ENCODE assay signal across 35 cellular contexts in genomic region chr12:87928046-87928445, GRCh38.
"Had no signal": no experiment of that assay in that cellular context is flagged by ENCODE, and none has a peak within 500 bp of the region (broad histone marks: within the 10 kb centered on the region; RNA-seq: fewer than 3 reads in every experiment).

No MANE protein-coding gene starts in this region.

- H3K9me3 ChIP-seq: adrenal gland, body of pancreas had no signal

- H3K27ac ChIP-seq: adrenal gland, body of pancreas, cardiac muscle cell, VCaP had no signal

- H3K27ac Mint-ChIP-seq: activated B cell treated with CpG ODN at 0.5 μM for 24 hours; activated CD4-positive, alpha-beta memory T cell treated with anti-CD3 and anti-CD28 coated beads for 36 hours; activated CD4-positive, alpha-beta T cell treated with anti-CD3 and anti-CD28 coated beads, Interleukin-2, amount 10 ng/mL, durations not matched to agents 24 days and 14 days; activated CD8-positive, alpha-beta T cell treated with anti-CD3 and anti-CD28 coated beads for 36 hours; activated naive CD4-positive, alpha-beta T cell treated with anti-CD3 and anti-CD28 coated beads for 36 hours; activated naive CD4-positive, alpha-beta T cell treated with anti-CD3 and anti-CD28 coated beads, Interleukin-2, amount 50 U/mL, for 72 hours; activated naive CD8-positive, alpha-beta T cell treated with anti-CD3 and anti-CD28 coated beads for 36 hours; activated T-cell treated with anti-CD3 and anti-CD28 coated beads, Interleukin-2, amount 50 U/mL, for 72 hours; activated T-helper 1 cell treated with anti-CD3 and anti-CD28 coated beads, Interleukin-12 subunit alpha, Interleukin-12 subunit beta, Interleukin-2, Interleukin-4 antibody, amounts not matched to agents 30 ng/mL and 10 ng/mL and 1 ng/mL, durations not matched to agents 14 hours and 24 hours and 36 hours; activated T-helper 17 cell treated with anti-CD3 and anti-CD28 coated beads, Interleukin-2, amount 50 U/mL, for 72 hours; T-helper 1 cell treated with Interleukin-12 subunit alpha and Interleukin-12 subunit beta and Interleukin-4 antibody, amounts not matched to agents 30 μg/mL and 1 μg/mL, for 36 hours; T-helper 2 cell treated with Interferon-gamma antibody and Interleukin-4, amounts not matched to agents 5 μg/mL and 100 μg/mL, for 36 hours had no signal

- H3K4me3 ChIP-seq: adrenal gland, body of pancreas, cardiac muscle cell had no signal

- H3K4me1 ChIP-seq: adrenal gland, body of pancreas had no signal

- H3K27me3 ChIP-seq: adrenal gland, body of pancreas, cardiac muscle cell had no signal

- ATAC-seq: activated CD8-positive, alpha-beta T cell treated with anti-CD3 and anti-CD28 coated beads for 36 hours; activated naive CD4-positive, alpha-beta T cell treated with anti-CD3 and anti-CD28 coated beads, Interleukin-2, amount 50 U/mL, for 72 hours; activated T-cell treated with anti-CD3 and anti-CD28 coated beads, Interleukin-2, amount 50 U/mL, for 4 hours; activated T-cell treated with anti-CD3 and anti-CD28 coated beads, Interleukin-2, amount 50 U/mL, for 72 hours; activated T-helper 17 cell treated with anti-CD3 and anti-CD28 coated beads, Interleukin-2, amount 50 U/mL, for 72 hours; body of pancreas had no signal

- DNase-seq: activated B cell treated with CpG ODN at 0.5 μM for 24 hours; activated CD4-positive, alpha-beta memory T cell treated with anti-CD3 and anti-CD28 coated beads for 36 hours; activated CD4-positive, alpha-beta T cell treated with anti-CD3 and anti-CD28 coated beads for 4 hours; activated CD4-positive, alpha-beta T cell treated with anti-CD3 and anti-CD28 coated beads, Interleukin-2, amount 10 ng/mL, durations not matched to agents 24 days and 14 days; activated CD4-positive, alpha-beta T cell treated with anti-CD3 and anti-CD28 coated beads, Interleukin-2, amount 50 U/mL, for 1 hour; activated CD4-positive, alpha-beta T cell treated with anti-CD3 and anti-CD28 coated beads, Interleukin-2, amount 50 U/mL, for 4 hours; activated CD4-positive, CD25-positive, alpha-beta regulatory T cell treated with anti-CD3 and anti-CD28 coated beads, Interleukin-2, amount 50 U/mL, for 72 hours; activated CD8-positive, alpha-beta memory T cell treated with anti-CD3 and anti-CD28 coated beads, Interleukin-2, amount 50 U/mL, for 4 hours; activated CD8-positive, alpha-beta T cell treated with anti-CD3 and anti-CD28 coated beads for 36 hours; activated effector memory CD4-positive, alpha-beta T cell treated with anti-CD3 and anti-CD28 coated beads, Interleukin-2, amount 50 U/mL, for 16 hours; activated gamma-delta T cell treated with Interleukin-2 at 50 U/mL for 16 hours; activated naive CD4-positive, alpha-beta T cell; activated naive CD4-positive, alpha-beta T cell treated with anti-CD3 and anti-CD28 coated beads for 36 hours; activated naive CD4-positive, alpha-beta T cell treated with anti-CD3 and anti-CD28 coated beads, Interleukin-2, amount 50 U/mL, for 16 hours; activated naive CD8-positive, alpha-beta T cell treated with anti-CD3 and anti-CD28 coated beads for 36 hours; activated T-cell treated with anti-CD3 and anti-CD28 coated beads for 4 hours; activated T-cell treated with anti-CD3 and anti-CD28 coated beads, Interleukin-2, amount 50 U/mL, for 1 hour; activated T-cell treated with anti-CD3 and anti-CD28 coated beads, Interleukin-2, amount 50 U/mL, for 4 hours; activated T-cell treated with anti-CD3 and anti-CD28 coated beads, Interleukin-2, amount 50 U/mL, for 72 hours; adrenal gland; amniotic stem cell; aorta; body of pancreas; caudate nucleus; T-helper 1 cell; T-helper 2 cell; T-helper 9 cell had no signal

- H3K36me3 Mint-ChIP-seq: activated CD4-positive, alpha-beta memory T cell treated with anti-CD3 and anti-CD28 coated beads for 36 hours; activated naive CD4-positive, alpha-beta T cell treated with anti-CD3 and anti-CD28 coated beads, Interleukin-2, amount 50 U/mL, for 72 hours; activated naive CD8-positive, alpha-beta T cell treated with anti-CD3 and anti-CD28 coated beads for 36 hours had no signal

- H3K4me3 Mint-ChIP-seq: activated B cell treated with CpG ODN at 0.5 μM for 24 hours; activated CD4-positive, alpha-beta memory T cell treated with anti-CD3 and anti-CD28 coated beads for 36 hours; activated CD4-positive, alpha-beta T cell treated with anti-CD3 and anti-CD28 coated beads, Interleukin-2, amount 10 ng/mL, durations not matched to agents 24 days and 14 days; activated CD8-positive, alpha-beta T cell treated with anti-CD3 and anti-CD28 coated beads for 36 hours; activated naive CD4-positive, alpha-beta T cell treated with anti-CD3 and anti-CD28 coated beads for 36 hours; activated naive CD8-positive, alpha-beta T cell treated with anti-CD3 and anti-CD28 coated beads for 36 hours; activated T-cell treated with anti-CD3 and anti-CD28 coated beads, Interleukin-2, amount 50 U/mL, for 4 hours; activated T-cell treated with anti-CD3 and anti-CD28 coated beads, Interleukin-2, amount 50 U/mL, for 72 hours; activated T-helper 1 cell treated with anti-CD3 and anti-CD28 coated beads, Interleukin-12 subunit alpha, Interleukin-12 subunit beta, Interleukin-2, Interleukin-4 antibody, amounts not matched to agents 30 ng/mL and 10 ng/mL and 1 ng/mL, durations not matched to agents 14 hours and 24 hours and 36 hours; activated T-helper 17 cell treated with anti-CD3 and anti-CD28 coated beads, Interleukin-2, amount 50 U/mL, for 72 hours; central memory CD8-positive, alpha-beta T cell; T-helper 1 cell treated with Interleukin-12 subunit alpha and Interleukin-12 subunit beta and Interleukin-4 antibody, amounts not matched to agents 30 μg/mL and 1 μg/mL, for 36 hours; T-helper 2 cell treated with Interferon-gamma antibody and Interleukin-4, amounts not matched to agents 5 μg/mL and 100 μg/mL, for 36 hours had no signal

- H3K9me3 Mint-ChIP-seq: activated B cell treated with CpG ODN at 0.5 μM for 24 hours; activated CD4-positive, alpha-beta memory T cell treated with anti-CD3 and anti-CD28 coated beads for 36 hours; activated CD4-positive, alpha-beta T cell treated with anti-CD3 and anti-CD28 coated beads, Interleukin-2, amount 10 ng/mL, durations not matched to agents 24 days and 14 days; activated CD8-positive, alpha-beta T cell treated with anti-CD3 and anti-CD28 coated beads for 36 hours; activated naive CD4-positive, alpha-beta T cell treated with anti-CD3 and anti-CD28 coated beads for 36 hours; activated naive CD8-positive, alpha-beta T cell treated with anti-CD3 and anti-CD28 coated beads for 36 hours; activated T-cell treated with anti-CD3 and anti-CD28 coated beads, Interleukin-2, amount 50 U/mL, for 4 hours; activated T-cell treated with anti-CD3 and anti-CD28 coated beads, Interleukin-2, amount 50 U/mL, for 72 hours; activated T-helper 1 cell treated with anti-CD3 and anti-CD28 coated beads, Interleukin-12 subunit alpha, Interleukin-12 subunit beta, Interleukin-2, Interleukin-4 antibody, amounts not matched to agents 30 ng/mL and 10 ng/mL and 1 ng/mL, durations not matched to agents 14 hours and 24 hours and 36 hours; activated T-helper 17 cell treated with anti-CD3 and anti-CD28 coated beads, Interleukin-2, amount 50 U/mL, for 72 hours; T-helper 1 cell treated with Interleukin-12 subunit alpha and Interleukin-12 subunit beta and Interleukin-4 antibody, amounts not matched to agents 30 μg/mL and 1 μg/mL, for 36 hours; T-helper 2 cell treated with Interferon-gamma antibody and Interleukin-4, amounts not matched to agents 5 μg/mL and 100 μg/mL, for 36 hours had no signal

- H3K27me3 Mint-ChIP-seq: activated B cell treated with CpG ODN at 0.5 μM for 24 hours; activated CD4-positive, alpha-beta memory T cell treated with anti-CD3 and anti-CD28 coated beads for 36 hours; activated CD4-positive, alpha-beta T cell treated with anti-CD3 and anti-CD28 coated beads, Interleukin-2, amount 10 ng/mL, durations not matched to agents 24 days and 14 days; activated CD8-positive, alpha-beta T cell treated with anti-CD3 and anti-CD28 coated beads for 36 hours; activated naive CD8-positive, alpha-beta T cell treated with anti-CD3 and anti-CD28 coated beads for 36 hours; activated T-helper 17 cell treated with anti-CD3 and anti-CD28 coated beads, Interleukin-2, amount 50 U/mL, for 72 hours; central memory CD8-positive, alpha-beta T cell had no signal

- H3K4me1 Mint-ChIP-seq: activated B cell treated with CpG ODN at 0.5 μM for 24 hours; activated CD4-positive, alpha-beta T cell treated with anti-CD3 and anti-CD28 coated beads, Interleukin-2, amount 10 ng/mL, durations not matched to agents 24 days and 14 days; activated naive CD8-positive, alpha-beta T cell treated with anti-CD3 and anti-CD28 coated beads for 36 hours; activated T-helper 17 cell treated with anti-CD3 and anti-CD28 coated beads, Interleukin-2, amount 50 U/mL, for 72 hours; central memory CD8-positive, alpha-beta T cell had no signal

- H3K36me3 ChIP-seq: adrenal gland, cardiac muscle cell had no signal
